Comparison of ENCODE assay signal across 8 cellular contexts in the genomic region with DNA sequence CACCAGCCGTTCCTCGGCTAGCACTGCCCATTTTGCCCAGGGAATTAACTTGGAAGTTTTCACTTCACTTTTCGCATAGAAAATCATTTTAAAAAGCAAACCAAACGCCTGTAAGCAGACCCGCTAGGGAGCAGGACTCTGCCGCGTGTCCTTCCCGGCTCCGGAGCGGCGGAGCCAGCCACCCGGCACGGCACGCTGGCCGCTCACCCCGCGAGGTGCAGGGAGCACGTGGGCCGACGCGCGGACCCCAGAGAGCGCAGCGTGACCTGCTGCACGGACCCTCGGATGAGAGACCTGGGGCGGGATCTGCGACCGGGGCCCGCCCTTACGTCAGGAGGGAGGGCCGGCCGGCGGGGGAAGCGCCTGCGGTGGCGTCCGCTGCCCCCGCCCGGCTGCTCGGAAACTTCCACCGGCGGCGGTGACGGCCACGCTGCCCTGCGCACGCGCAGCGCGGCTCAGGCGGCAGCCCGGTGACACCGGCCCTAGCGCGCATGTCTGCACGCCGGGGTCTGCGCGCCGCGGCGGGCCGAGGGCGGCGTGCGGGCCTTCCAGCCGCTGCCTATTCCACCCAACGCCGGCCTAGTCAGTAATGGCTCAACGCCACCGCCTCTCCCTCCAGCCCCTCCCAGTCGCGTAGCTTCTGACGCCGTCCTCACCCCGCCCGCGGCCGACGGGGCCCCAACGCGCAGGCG. TPM values are rescaled to one million over a fixed set of nuclear protein-coding genes. Genes with fewer than 3 reads are reported as not detected.
DNase-seq lines count a peak whose midpoint lies in the region; ATAC-seq and TF ChIP-seq lines count a peak whose summit lies in the region.

No MANE protein-coding gene starts in this region.

- H3K36me3 ChIP-seq in DND-41 (ENCODE audit: insufficient read depth, low read length) (peaks cover 25% of the 10 kb centered on the region), KMS-11 (ENCODE audit: insufficient read depth) (no peaks in the 10 kb centered on the region)

- H3K27ac Mint-ChIP-seq in activated T-helper 17 cell treated with anti-CD3 and anti-CD28 coated beads, Interleukin-2, amount 50 U/mL, for 72 hours, result peak overlapping the region; percentile 85
- H3K27ac Mint-ChIP-seq in natural killer cell treated with Interleukin-12 subunit alpha and Interleukin-12 subunit beta and Interleukin-15 and Interleukin-18, amount 100 ng/mL, for 72 hours, result peak overlapping the region; percentile 87 to 89
- peak overlapping the region; percentile 95 for H3K27ac Mint-ChIP-seq in stimulated activated naive CD8-positive, alpha-beta T cell treated with anti-CD3 and anti-CD28 coated beads, Interleukin-15, Interleukin-2, amounts not matched to agents 100 ng/mL and 50 ng/mL, for 24 hours

- H2AFZ ChIP-seq in DND-41 (ENCODE audit: low read depth, low read length) (peak overlapping the region; percentile 74), KMS-11 (ENCODE audit: low read depth) (peak overlapping the region; percentile 48)

- H4K20me1 ChIP-seq in DND-41 (ENCODE audit: insufficient read depth, low read length), result peaks cover 37% of the 10 kb centered on the region
- H4K20me1 ChIP-seq in KMS-11 (ENCODE audit: insufficient read depth), result peaks cover 24% of the 10 kb centered on the region

- H3K27me3 Mint-ChIP-seq in activated T-helper 17 cell treated with anti-CD3 and anti-CD28 coated beads, Interleukin-2, amount 50 U/mL, for 72 hours, result no peaks in the 10 kb centered on the region
- peaks cover 0 to 8% of the 10 kb centered on the region in 2 donors for H3K27me3 Mint-ChIP-seq in natural killer cell treated with Interleukin-12 subunit alpha and Interleukin-12 subunit beta and Interleukin-15 and Interleukin-18, amount 100 ng/mL, for 72 hours
- peaks cover 7% of the 10 kb centered on the region for H3K27me3 Mint-ChIP-seq in stimulated activated naive CD8-positive, alpha-beta T cell treated with anti-CD3 and anti-CD28 coated beads, Interleukin-15, Interleukin-2, amounts not matched to agents 100 ng/mL and 50 ng/mL, for 24 hours

- H3K27ac ChIP-seq in DND-41 (ENCODE audit: low read length) (peak overlapping the region; percentile 94), KMS-11 (peak overlapping the region; percentile 100)

- H3K9me3 ChIP-seq in DND-41 (ENCODE audit: insufficient read depth, low read length, severe bottlenecking), result no peaks in the 10 kb centered on the region

- peaks cover 40% of the 10 kb centered on the region for H3K79me2 ChIP-seq in DND-41 (ENCODE audit: insufficient read depth, low read length)
- peaks cover 33% of the 10 kb centered on the region for H3K79me2 ChIP-seq in KMS-11 (ENCODE audit: insufficient read depth, low read depth)

- H3K36me3 Mint-ChIP-seq in activated T-helper 17 cell treated with anti-CD3 and anti-CD28 coated beads, Interleukin-2, amount 50 U/mL, for 72 hours (ENCODE audit: low read depth), result peaks cover 32% of the 10 kb centered on the region
- no peaks in the 10 kb centered on the region for H3K36me3 Mint-ChIP-seq in natural killer cell treated with Interleukin-12 subunit alpha and Interleukin-12 subunit beta and Interleukin-15 and Interleukin-18, amount 100 ng/mL, for 72 hours
- H3K36me3 Mint-ChIP-seq in stimulated activated naive CD8-positive, alpha-beta T cell treated with anti-CD3 and anti-CD28 coated beads, Interleukin-15, Interleukin-2, amounts not matched to agents 100 ng/mL and 50 ng/mL, for 24 hours (ENCODE audit: low read depth), result peaks cover 11% of the 10 kb centered on the region

- no peaks in the 10 kb centered on the region for H3K9me3 Mint-ChIP-seq in activated T-helper 17 cell treated with anti-CD3 and anti-CD28 coated beads, Interleukin-2, amount 50 U/mL, for 72 hours
- H3K9me3 Mint-ChIP-seq in natural killer cell treated with Interleukin-12 subunit alpha and Interleukin-12 subunit beta and Interleukin-15 and Interleukin-18, amount 100 ng/mL, for 72 hours, result no peaks in the 10 kb centered on the region
- no peaks in the 10 kb centered on the region for H3K9me3 Mint-ChIP-seq in stimulated activated naive CD8-positive, alpha-beta T cell treated with anti-CD3 and anti-CD28 coated beads, Interleukin-15, Interleukin-2, amounts not matched to agents 100 ng/mL and 50 ng/mL, for 24 hours

- H3K4me3 ChIP-seq in DND-41 (ENCODE audit: low read depth in 1 of 2, low read length in 2 of 2) (peak overlapping the region; percentile 79 to 83), KMS-11 (IDR thresholded peaks at IDR 0.05; ENCODE audit: insufficient read depth, low read depth, low read length) (no peak overlapping the region), fibroblast of mammary gland (ENCODE audit: control insufficient read depth, low read depth, low read length) (peak overlapping the region; percentile 63)

- H3K4me1 Mint-ChIP-seq in activated T-helper 17 cell treated with anti-CD3 and anti-CD28 coated beads, Interleukin-2, amount 50 U/mL, for 72 hours, result peaks cover 28% of the 10 kb centered on the region
- peaks cover 37 to 39% of the 10 kb centered on the region in 2 donors for H3K4me1 Mint-ChIP-seq in natural killer cell treated with Interleukin-12 subunit alpha and Interleukin-12 subunit beta and Interleukin-15 and Interleukin-18, amount 100 ng/mL, for 72 hours (ENCODE audit: low read depth in 2 of 2)
- peaks cover 43% of the 10 kb centered on the region for H3K4me1 Mint-ChIP-seq in stimulated activated naive CD8-positive, alpha-beta T cell treated with anti-CD3 and anti-CD28 coated beads, Interleukin-15, Interleukin-2, amounts not matched to agents 100 ng/mL and 50 ng/mL, for 24 hours (ENCODE audit: low read depth)

- peak; percentile 97 for DNase-seq in DND-41
- peak; percentile 95 for DNase-seq in RKO (ENCODE audit: low spot score)
- DNase-seq in fibroblast of mammary gland (ENCODE audit: low read depth), result peak; percentile 93
- peak; percentile 98 for DNase-seq in natural killer cell treated with Interleukin-12 subunit alpha and Interleukin-12 subunit beta and Interleukin-15 and Interleukin-18, amount 100 ng/mL, for 72 hours (ENCODE audit: low spot score)

- H3K4me1 ChIP-seq in DND-41 (ENCODE audit: insufficient read depth, low read length), result peaks cover 42% of the 10 kb centered on the region
- peaks cover 45% of the 10 kb centered on the region for H3K4me1 ChIP-seq in KMS-11 (ENCODE audit: low read depth, poor library complexity, severe bottlenecking)

- ATAC-seq in DND-41 (ENCODE audit: insufficient read depth, low read depth), result peak; percentile 81
- ATAC-seq in GM21825 (IDR thresholded peaks at IDR 0.05; ENCODE audit: unreplicated experiment), result peak; percentile 46
- ATAC-seq in activated T-helper 17 cell treated with anti-CD3 and anti-CD28 coated beads, Interleukin-2, amount 50 U/mL, for 72 hours (replicated peaks), result peak; percentile 83
- ATAC-seq in natural killer cell treated with Interleukin-12 subunit alpha and Interleukin-12 subunit beta and Interleukin-15 and Interleukin-18, amount 100 ng/mL, for 72 hours, result peak; percentile 86 to 89

- H3K9ac ChIP-seq in DND-41 (ENCODE audit: low read depth, low read length) (peak overlapping the region; percentile 94), KMS-11 (peak overlapping the region; percentile 100)

- H3K4me3 Mint-ChIP-seq in activated T-helper 17 cell treated with anti-CD3 and anti-CD28 coated beads, Interleukin-2, amount 50 U/mL, for 72 hours, result peak overlapping the region; percentile 89
- peak overlapping the region; percentile 82 for H3K4me3 Mint-ChIP-seq in natural killer cell treated with Interleukin-12 subunit alpha and Interleukin-12 subunit beta and Interleukin-15 and Interleukin-18, amount 100 ng/mL, for 72 hours
- H3K4me3 Mint-ChIP-seq in stimulated activated naive CD8-positive, alpha-beta T cell treated with anti-CD3 and anti-CD28 coated beads, Interleukin-15, Interleukin-2, amounts not matched to agents 100 ng/mL and 50 ng/mL, for 24 hours, result peak overlapping the region; percentile 82

- TF ChIP-seq CTCF in DND-41 (IDR thresholded peaks at IDR 0.05; ENCODE audit: borderline replicate concordance, extremely low read depth, low read length, poor library complexity, severe bottlenecking) (peak; percentile 9), KMS-11 (conservative IDR thresholded peaks at IDR 0.05; ENCODE audit: low read depth, low read length) (0 out of 2 replicates have a peak, but pooled peaks have one; percentile 9), fibroblast of mammary gland (conservative IDR thresholded peaks at IDR 0.05; ENCODE audit: control insufficient read depth, insufficient read depth, low read depth, low read length) (no peak)

- H3K4me2 ChIP-seq in DND-41 (ENCODE audit: insufficient read depth, low read length), result peak overlapping the region; percentile 94
- H3K4me2 ChIP-seq in KMS-11, result peak overlapping the region; percentile 85

- H3K27me3 ChIP-seq in DND-41 (ENCODE audit: insufficient read depth, low read length, poor library complexity) (no peaks in the 10 kb centered on the region), KMS-11 (ENCODE audit: insufficient read depth, low read depth) (no peaks in the 10 kb centered on the region)

RNA-seq across cellular contexts. Expression of gene TENT4A, which starts 0.5 kb away (rescaled TPM):
- total RNA-seq in activated T-helper 17 cell treated with anti-CD3 and anti-CD28 coated beads, Interleukin-2, amount 50 U/mL, for 72 hours, result 10 to 100 TPM; 39.0 to 52.4 TPM
- total RNA-seq in natural killer cell treated with Interleukin-12 subunit alpha and Interleukin-12 subunit beta and Interleukin-15 and Interleukin-18, amount 100 ng/mL, for 72 hours, result 10 to 100 TPM; 37.8 to 69.9 TPM
